Comparison of ENCODE assay signal across 11 cellular contexts in genomic region chr10:112689327-112689726, GRCh38.
DNase-seq lines count a peak whose midpoint lies in the region; ATAC-seq and TF ChIP-seq lines count a peak whose summit lies in the region.
"Had no signal": no experiment of that assay in that cellular context is flagged by ENCODE, and none has a peak within 500 bp of the region (broad histone marks: within the 10 kb centered on the region; RNA-seq: fewer than 3 reads in every experiment).

No MANE protein-coding gene starts in this region.

- no peaks in the 10 kb centered on the region for H3K27me3 ChIP-seq in HAP-1 (ENCODE audit: low read depth)

- intact Hi-C loops in left colon (cut with DNase I, micrococcal nuclease) = no loop called here

- ATAC-seq in left colon (peak; percentile 53), HG03196 (IDR thresholded peaks at IDR 0.05; ENCODE audit: unreplicated experiment) (no peak), GM21737 (IDR thresholded peaks at IDR 0.05; ENCODE audit: unreplicated experiment) (no peak), GM18873 (IDR thresholded peaks at IDR 0.05; ENCODE audit: low FRiP score, unreplicated experiment) (no peak)
- ATAC-seq: activated CD8-positive, alpha-beta memory T cell treated with anti-CD3 and anti-CD28 coated beads, Interleukin-2, amount 10 ng/mL, durations not matched to agents 7 days and 5 days; naive thymus-derived CD8-positive, alpha-beta T cell had no signal

- no peaks in the 10 kb centered on the region; the same call in 1 of the 2 replicates for H3K4me1 ChIP-seq in HAP-1

- TF ChIP-seq CTCF in AG09309 (IDR thresholded peaks at IDR 0.05; ENCODE audit: control insufficient read depth, insufficient read depth, low read depth, low read length, missing control alignments) = peak; percentile 45
- peak; percentile 51 for TF ChIP-seq CTCF in astrocyte of the cerebellum (IDR thresholded peaks at IDR 0.05; ENCODE audit: low read depth, low read length, missing control alignments)

- no peak for DNase-seq in AG09309 (ENCODE audit: low read depth)
- peak; percentile 35 to 78 for DNase-seq in HAP-1 (ENCODE audit: low spot score in 2 of 2)
- DNase-seq in astrocyte of the cerebellum (ENCODE audit: low read depth) = no peak
- DNase-seq in left colon = peak in 1 of 2 donors; percentile 44
- no peak for DNase-seq in NOMO-1 (lab: John Stamatoyannopoulos, UW; ENCODE audit: unreplicated experiment in 2 of 2)
- DNase-seq: activated CD8-positive, alpha-beta memory T cell treated with anti-CD3 and anti-CD28 coated beads, Interleukin-2, amount 10 ng/mL, durations not matched to agents 7 days and 5 days; effector CD8-positive, alpha-beta T cell; naive thymus-derived CD8-positive, alpha-beta T cell had no signal

- no peak overlapping the region for H3K4me3 ChIP-seq in AG09309 (ENCODE audit: control insufficient read depth, low read depth, low read length)
- no peak overlapping the region for H3K4me3 ChIP-seq in HAP-1
- H3K4me3 ChIP-seq in astrocyte of the cerebellum (ENCODE audit: low read depth, low read length) = no peak overlapping the region

- H3K9me3 ChIP-seq in HAP-1 = no peaks in the 10 kb centered on the region

- in situ Hi-C loops in HAP-1 (cut with MboI; ENCODE audit: low sequenced_read_pairs) (loop anchor here (10.0 kb wide), 1 partner anchor 125 kb away; no protein-coding TSS in a partner anchor), astrocyte of the cerebellum (cut with HindIII; ENCODE audit: low sequenced_read_pairs) (no loop called here)

- H3K36me3 ChIP-seq in HAP-1 (replicated peaks) = no peaks in the 10 kb centered on the region

Comparison
In these comparisons a context has a peak if more than half of its experiments do, and no peak if none do; other contexts are left out.
1. DNase-seq: peak in HAP-1 (2 of 2); none in AG09309 (single experiment), astrocyte of the cerebellum (single experiment) and NOMO-1 (0 of 2).